Comparison of ENCODE assay signal across 10 cellular contexts in genomic region chr11:13776134-13776815, GRCh38.
DNase-seq lines count a peak whose midpoint lies in the region; ATAC-seq and TF ChIP-seq lines count a peak whose summit lies in the region.
"Had no signal": no experiment of that assay in that cellular context is flagged by ENCODE, and none has a peak within 500 bp of the region (broad histone marks: within the 10 kb centered on the region; RNA-seq: fewer than 3 reads in every experiment).

No MANE protein-coding gene starts in this region.

- no peaks in the 10 kb centered on the region for H3K9me3 Mint-ChIP-seq in activated T-helper 17 cell treated with anti-CD3 and anti-CD28 coated beads, Interleukin-2, amount 50 U/mL, for 72 hours
- H3K9me3 Mint-ChIP-seq: dendritic cell treated with granulocyte-macrophage colony-stimulating factor and Interleukin-4, amounts not matched to agents 40 ng/mL and 50 ng/mL, for 4 days had no signal

- no peaks in the 10 kb centered on the region for H3K4me1 Mint-ChIP-seq in activated T-helper 17 cell treated with anti-CD3 and anti-CD28 coated beads, Interleukin-2, amount 50 U/mL, for 72 hours

- no peaks in the 10 kb centered on the region for H3K36me3 Mint-ChIP-seq in activated T-helper 17 cell treated with anti-CD3 and anti-CD28 coated beads, Interleukin-2, amount 50 U/mL, for 72 hours (ENCODE audit: low read depth)

- no peak overlapping the region for H3K27ac Mint-ChIP-seq in activated T-helper 17 cell treated with anti-CD3 and anti-CD28 coated beads, Interleukin-2, amount 50 U/mL, for 72 hours
- H3K27ac Mint-ChIP-seq: dendritic cell treated with granulocyte-macrophage colony-stimulating factor and Interleukin-4, amounts not matched to agents 40 ng/mL and 50 ng/mL, for 4 days had no signal

- TF ChIP-seq CTCF in epithelial cell of esophagus (IDR thresholded peaks at IDR 0.05; ENCODE audit: insufficient read depth, low read depth, low read length, missing control alignments): peak; percentile 44

- intact Hi-C loops in posterior cingulate gyrus (cut with DNase I): no loop called here

- peak in 2 of 3 donors; percentile 9 to 11 for DNase-seq in stimulated activated CD4-positive, alpha-beta T cell treated with anti-CD3 and anti-CD28 coated beads, TNF-alpha, amount 100 ng/mL, for 1 hour (ENCODE audit: low read depth in 3 of 3, low spot score in 1 of 3)
- no peak for DNase-seq in stimulated activated CD4-positive, alpha-beta T cell treated with anti-CD3 and anti-CD28 coated beads, Interleukin-12 subunit alpha, Interleukin-12 subunit beta, amount 100 ng/mL, for 4 hours
- peak; percentile 35 for DNase-seq in SK-MEL-5 (ENCODE audit: low read depth, low spot score)
- peak; percentile 12 for DNase-seq in epithelial cell of esophagus (ENCODE audit: low read depth)
- DNase-seq in SIG-M5 treated with dmso at 0.1 percent for 504 hours (lab: John Stamatoyannopoulos, UW; ENCODE audit: unreplicated experiment): no peak
- no peak for DNase-seq in posterior cingulate gyrus
- DNase-seq in amygdala (lab: John Stamatoyannopoulos, UW): no peak
- DNase-seq: KG1 had no signal

- H3K4me3 ChIP-seq in epithelial cell of esophagus (ENCODE audit: low read length): no peak overlapping the region

- in situ Hi-C loops in SK-MEL-5 (cut with HindIII; ENCODE audit: low pct_unique_long_range_greater_than_20kb, low sequenced_read_pairs): no loop called here

- no peaks in the 10 kb centered on the region for H3K27me3 Mint-ChIP-seq in activated T-helper 17 cell treated with anti-CD3 and anti-CD28 coated beads, Interleukin-2, amount 50 U/mL, for 72 hours

- ATAC-seq in activated T-helper 17 cell treated with anti-CD3 and anti-CD28 coated beads, Interleukin-2, amount 50 U/mL, for 72 hours (replicated peaks): no peak

- H3K4me3 Mint-ChIP-seq in activated T-helper 17 cell treated with anti-CD3 and anti-CD28 coated beads, Interleukin-2, amount 50 U/mL, for 72 hours: no peak overlapping the region
- H3K4me3 Mint-ChIP-seq: dendritic cell treated with granulocyte-macrophage colony-stimulating factor and Interleukin-4, amounts not matched to agents 40 ng/mL and 50 ng/mL, for 4 days had no signal

Comparison
In these comparisons a context has a peak if more than half of its experiments do, and no peak if none do; other contexts are left out.
1. DNase-seq: peak in stimulated activated CD4-positive, alpha-beta T cell treated with anti-CD3 and anti-CD28 coated beads, TNF-alpha, amount 100 ng/mL, for 1 hour (2 of 3), SK-MEL-5 (single experiment) and epithelial cell of esophagus (single experiment); none in stimulated activated CD4-positive, alpha-beta T cell treated with anti-CD3 and anti-CD28 coated beads, Interleukin-12 subunit alpha, Interleukin-12 subunit beta, amount 100 ng/mL, for 4 hours (single experiment), SIG-M5 treated with dmso at 0.1 percent for 504 hours (single experiment), posterior cingulate gyrus (0 of 10) and amygdala (0 of 56).